Comparison of ENCODE assay signal across 8 cellular contexts in the genomic region with DNA sequence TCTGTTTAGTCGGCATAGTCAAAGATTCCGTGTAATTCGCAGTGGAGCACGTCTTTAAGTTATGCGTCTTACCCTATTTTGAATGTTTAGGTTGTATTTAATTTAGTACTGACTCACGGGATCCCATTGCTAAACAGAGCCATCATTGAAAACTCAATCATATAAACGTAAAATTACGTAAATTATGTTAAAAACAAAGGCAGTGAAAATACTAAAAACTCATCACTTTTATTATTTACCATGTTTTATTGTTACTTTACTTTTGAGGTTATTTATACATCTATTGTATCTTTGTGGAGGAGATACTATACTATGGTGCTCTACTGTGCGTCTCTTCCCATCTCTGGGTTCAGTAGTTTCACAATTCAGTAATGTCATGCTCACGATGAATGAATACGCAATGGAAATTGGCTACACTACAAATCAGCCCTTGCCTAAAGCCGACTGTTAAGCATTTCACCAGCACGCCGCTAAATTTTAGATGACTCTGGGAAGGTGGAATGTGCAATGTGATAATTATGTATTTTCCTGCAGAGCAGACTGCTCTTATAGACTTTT. TPM values are rescaled to one million over a fixed set of nuclear protein-coding genes. Genes with fewer than 3 reads are reported as not detected.
DNase-seq lines count a peak whose midpoint lies in the region; ATAC-seq, FAIRE-seq and TF ChIP-seq lines count a peak whose summit lies in the region.

No MANE protein-coding gene starts in this region.

- H3K4me3 ChIP-seq in pancreas = peak overlapping the region; percentile 36 to 58 (median 40)

- no peaks in the 10 kb centered on the region for H3K9me3 Mint-ChIP-seq in activated T-helper 2 cell treated with anti-CD3 and anti-CD28 coated beads, Interferon-gamma antibody, Interleukin-2, Interleukin-4, amounts not matched to agents 10 μg/mL and 5 μg/mL and 100 μg/mL, durations not matched to agents 14 hours and 24 hours and 36 hours

- H3K4me3 Mint-ChIP-seq in activated T-helper 2 cell treated with anti-CD3 and anti-CD28 coated beads, Interferon-gamma antibody, Interleukin-2, Interleukin-4, amounts not matched to agents 10 μg/mL and 5 μg/mL and 100 μg/mL, durations not matched to agents 14 hours and 24 hours and 36 hours (ENCODE audit: low read depth) = peak overlapping the region; percentile 85

- peak; percentile 63 for DNase-seq in SIG-M5 treated with dmso at 0.1 percent for 504 hours (lab: John Stamatoyannopoulos, UW; ENCODE audit: unreplicated experiment)
- DNase-seq in SIG-M5 (lab: John Stamatoyannopoulos, UW) = no peak
- peak; percentile 44 for DNase-seq in NCI-H1105 (lab: John Stamatoyannopoulos, UW)
- DNase-seq in activated T-helper 2 cell treated with anti-CD3 and anti-CD28 coated beads, Interferon-gamma antibody, Interleukin-2, Interleukin-4, amounts not matched to agents 10 μg/mL and 5 μg/mL and 100 μg/mL, durations not matched to agents 14 hours and 24 hours and 36 hours (ENCODE audit: low spot score) = no peak
- DNase-seq in globus pallidus (ENCODE audit: low spot score) = peak; percentile 29
- DNase-seq in pancreas = peak in 1 of 6 donors; percentile 40
- no peak for DNase-seq in epidermal melanocyte (ENCODE audit: insufficient read length, low spot score)

- peak; percentile 22 to 59 (median 40) for ATAC-seq in pancreas
- no peak for ATAC-seq in HG02885 (IDR thresholded peaks at IDR 0.05; ENCODE audit: poor library complexity, unreplicated experiment)

- H3K36me3 ChIP-seq in pancreas = no peaks in the 10 kb centered on the region

- peaks cover 19% of the 10 kb centered on the region for H3K4me1 Mint-ChIP-seq in activated T-helper 2 cell treated with anti-CD3 and anti-CD28 coated beads, Interferon-gamma antibody, Interleukin-2, Interleukin-4, amounts not matched to agents 10 μg/mL and 5 μg/mL and 100 μg/mL, durations not matched to agents 14 hours and 24 hours and 36 hours (ENCODE audit: low read depth)

- no peaks in the 10 kb centered on the region for H3K36me3 Mint-ChIP-seq in activated T-helper 2 cell treated with anti-CD3 and anti-CD28 coated beads, Interferon-gamma antibody, Interleukin-2, Interleukin-4, amounts not matched to agents 10 μg/mL and 5 μg/mL and 100 μg/mL, durations not matched to agents 14 hours and 24 hours and 36 hours (ENCODE audit: low read depth)

- peaks cover 5% of the 10 kb centered on the region for H3K27me3 Mint-ChIP-seq in activated T-helper 2 cell treated with anti-CD3 and anti-CD28 coated beads, Interferon-gamma antibody, Interleukin-2, Interleukin-4, amounts not matched to agents 10 μg/mL and 5 μg/mL and 100 μg/mL, durations not matched to agents 14 hours and 24 hours and 36 hours (ENCODE audit: low read depth)

- no peaks in the 10 kb centered on the region for H3K9me3 ChIP-seq in pancreas

- 0 to 29% methylated on average over 14 of the region's 14 CpGs for WGBS in pancreas, 2 donors

- no peaks in the 10 kb centered on the region for H3K27me3 ChIP-seq in pancreas

- intact Hi-C loops in activated T-helper 2 cell treated with anti-CD3 and anti-CD28 coated beads, Interferon-gamma antibody, Interleukin-2, Interleukin-4, amounts not matched to agents 10 μg/mL and 5 μg/mL and 100 μg/mL, durations not matched to agents 14 hours and 24 hours and 36 hours (cut with micrococcal nuclease) = loop anchor here (2.0 kb wide), 3 partner anchors 21 to 47 kb away; no protein-coding TSS in a partner anchor
- intact Hi-C loops in pancreas (cut with DNase I) = no loop called here

- H3K27ac Mint-ChIP-seq in activated T-helper 2 cell treated with anti-CD3 and anti-CD28 coated beads, Interferon-gamma antibody, Interleukin-2, Interleukin-4, amounts not matched to agents 10 μg/mL and 5 μg/mL and 100 μg/mL, durations not matched to agents 14 hours and 24 hours and 36 hours = peak overlapping the region; percentile 91

- H3K27ac ChIP-seq in pancreas = peak overlapping the region; percentile 91 to 99 (median 96)

- TF ChIP-seq CTCF in pancreas (IDR thresholded peaks at IDR 0.05) = no peak

- H3K4me1 ChIP-seq in pancreas = peaks cover 0 to 2% (median 0%) of the 10 kb centered on the region in 3 donors

- FAIRE-seq in pancreas (lab: Jason Lieb, UNC) = peak; percentile 13

RNA-seq across cellular contexts. Expression of a gene that starts 0.9 kb away (rescaled TPM):
- 70.1 and 70.7 TPM in 2 replicates for total RNA-seq in activated T-helper 2 cell treated with anti-CD3 and anti-CD28 coated beads, Interferon-gamma antibody, Interleukin-2, Interleukin-4, amounts not matched to agents 10 μg/mL and 5 μg/mL and 100 μg/mL, durations not matched to agents 14 hours and 24 hours and 36 hours
- 10 to 100 TPM; 50.3 to 74.6 (median 70.2) TPM for total RNA-seq in pancreas
- 10 to 100 TPM; 75.7 to 88.1 TPM for polyA plus RNA-seq in pancreas

RNA-seq across cellular contexts. Expression of a gene that starts 5.1 kb away (rescaled TPM):
- total RNA-seq in activated T-helper 2 cell treated with anti-CD3 and anti-CD28 coated beads, Interferon-gamma antibody, Interleukin-2, Interleukin-4, amounts not matched to agents 10 μg/mL and 5 μg/mL and 100 μg/mL, durations not matched to agents 14 hours and 24 hours and 36 hours = 3.6 and 3.7 TPM in 2 replicates
- 10 to 100 TPM in 2 of 6 donors, 1 to 10 TPM in 4; 5.5 to 22.0 (median 8.7) TPM for total RNA-seq in pancreas
- polyA plus RNA-seq in pancreas = 1 to 10 TPM; 2.5 to 9.2 TPM

RNA-seq across cellular contexts. Expression of a gene that starts 43.3 kb away (rescaled TPM):
- total RNA-seq in activated T-helper 2 cell treated with anti-CD3 and anti-CD28 coated beads, Interferon-gamma antibody, Interleukin-2, Interleukin-4, amounts not matched to agents 10 μg/mL and 5 μg/mL and 100 μg/mL, durations not matched to agents 14 hours and 24 hours and 36 hours = 1.9 and 4.3 TPM in 2 replicates
- total RNA-seq in pancreas = 1 to 10 TPM; 2.6 to 5.0 (median 3.1) TPM
- polyA plus RNA-seq in pancreas = 10 to 100 TPM; 10.8 to 16.6 TPM

RNA-seq across cellular contexts. Expression of a gene that starts 43.3 kb away (rescaled TPM):
- total RNA-seq in activated T-helper 2 cell treated with anti-CD3 and anti-CD28 coated beads, Interferon-gamma antibody, Interleukin-2, Interleukin-4, amounts not matched to agents 10 μg/mL and 5 μg/mL and 100 μg/mL, durations not matched to agents 14 hours and 24 hours and 36 hours = 12.3 and 19.0 TPM in 2 replicates
- total RNA-seq in pancreas = 10 to 100 TPM; 10.9 to 18.3 (median 15.5) TPM
- polyA plus RNA-seq in pancreas = 10 to 100 TPM; 22.7 to 55.9 TPM

RNA-seq across cellular contexts. Expression of a gene that starts 43.7 kb away (rescaled TPM):
- total RNA-seq in activated T-helper 2 cell treated with anti-CD3 and anti-CD28 coated beads, Interferon-gamma antibody, Interleukin-2, Interleukin-4, amounts not matched to agents 10 μg/mL and 5 μg/mL and 100 μg/mL, durations not matched to agents 14 hours and 24 hours and 36 hours = 29.3 and 34.9 TPM in 2 replicates
- total RNA-seq in pancreas = 10 to 100 TPM in 2 of 6 donors, 1 to 10 TPM in 4; 7.5 to 13.2 (median 9.2) TPM
- polyA plus RNA-seq in pancreas = 1 to 10 TPM; 4.6 to 8.2 TPM

Comparison
In these comparisons a context has a peak if more than half of its experiments do, and no peak if none do; other contexts are left out.
1. DNase-seq: peak in SIG-M5 treated with dmso at 0.1 percent for 504 hours (single experiment), NCI-H1105 (single experiment) and globus pallidus (single experiment); none in SIG-M5 (single experiment), activated T-helper 2 cell treated with anti-CD3 and anti-CD28 coated beads, Interferon-gamma antibody, Interleukin-2, Interleukin-4, amounts not matched to agents 10 μg/mL and 5 μg/mL and 100 μg/mL, durations not matched to agents 14 hours and 24 hours and 36 hours (single experiment) and epidermal melanocyte (single experiment).